In genomic region chr14:24092960-24093900, GRCh38 we compare ENCODE assay signal across 1 cellular context.
TF ChIP-seq lines count a peak whose summit lies in the region.

No MANE protein-coding gene starts in this region.

TF ChIP-seq in GM12878, 131 proteins besides CTCF, POLR2A, EP300 and RAD21:
- TF ChIP-seq NR2C1 (IDR thresholded peaks at IDR 0.05): no peak
- TF ChIP-seq POLR2AphosphoS5 (IDR thresholded peaks at IDR 0.05; ENCODE audit: low read length): 0 out of 2 replicates have a peak, but pooled peaks have one; percentile 6
- no peak for TF ChIP-seq MYB (IDR thresholded peaks at IDR 0.05; ENCODE audit: borderline replicate concordance, low read depth, low read length)
